ENCODE assay signal across 28 cellular contexts in genomic region chr12:18432211-18432610, GRCh38.
"Had no signal": no experiment of that assay in that cellular context is flagged by ENCODE, and none has a peak within 500 bp of the region (broad histone marks: within the 10 kb centered on the region; RNA-seq: fewer than 3 reads in every experiment).

No MANE protein-coding gene starts in this region.

- H3K9me3 Mint-ChIP-seq: activated naive CD8-positive, alpha-beta T cell treated with anti-CD3 and anti-CD28 coated beads, Interleukin-2, amount 10 ng/mL, durations not matched to agents 7 days and 5 days; activated T-helper 1 cell treated with anti-CD3 and anti-CD28 coated beads, Interleukin-12 subunit alpha, Interleukin-12 subunit beta, Interleukin-2, Interleukin-4 antibody, amounts not matched to agents 30 ng/mL and 10 ng/mL and 1 ng/mL, durations not matched to agents 14 hours and 24 hours and 36 hours; activated T-helper 2 cell treated with anti-CD3 and anti-CD28 coated beads, Interferon-gamma antibody, Interleukin-2, Interleukin-4, amounts not matched to agents 10 μg/mL and 5 μg/mL and 100 μg/mL, durations not matched to agents 14 hours and 24 hours and 36 hours; T-helper 2 cell treated with Interferon-gamma antibody and Interleukin-4, amounts not matched to agents 5 μg/mL and 100 μg/mL, for 36 hours had no signal

- H3K27ac Mint-ChIP-seq: activated B cell treated with CpG ODN at 0.5 μM for 24 hours; activated CD8-positive, alpha-beta T cell treated with anti-CD3 and anti-CD28 coated beads for 36 hours; activated naive CD4-positive, alpha-beta T cell treated with anti-CD3 and anti-CD28 coated beads, Interleukin-2, amount 10 ng/mL, durations not matched to agents 7 days and 5 days; activated naive CD4-positive, alpha-beta T cell treated with anti-CD3 and anti-CD28 coated beads, Interleukin-2, amount 50 U/mL, for 72 hours; activated naive CD8-positive, alpha-beta T cell treated with anti-CD3 and anti-CD28 coated beads, Interleukin-2, amount 10 ng/mL, durations not matched to agents 7 days and 5 days; activated T-helper 1 cell treated with anti-CD3 and anti-CD28 coated beads, Interleukin-12 subunit alpha, Interleukin-12 subunit beta, Interleukin-2, Interleukin-4 antibody, amounts not matched to agents 30 ng/mL and 10 ng/mL and 1 ng/mL, durations not matched to agents 14 hours and 24 hours and 36 hours; activated T-helper 2 cell treated with anti-CD3 and anti-CD28 coated beads, Interferon-gamma antibody, Interleukin-2, Interleukin-4, amounts not matched to agents 10 μg/mL and 5 μg/mL and 100 μg/mL, durations not matched to agents 14 hours and 24 hours and 36 hours; T-cell; T-helper 17 cell; T-helper 2 cell treated with Interferon-gamma antibody and Interleukin-4, amounts not matched to agents 5 μg/mL and 100 μg/mL, for 36 hours had no signal

- H3K27me3 ChIP-seq: brain microvascular endothelial cell had no signal

- H3K4me1 Mint-ChIP-seq: activated B cell treated with CpG ODN at 0.5 μM for 24 hours; activated naive CD4-positive, alpha-beta T cell treated with anti-CD3 and anti-CD28 coated beads, Interleukin-2, amount 10 ng/mL, durations not matched to agents 7 days and 5 days; activated naive CD8-positive, alpha-beta T cell treated with anti-CD3 and anti-CD28 coated beads, Interleukin-2, amount 10 ng/mL, durations not matched to agents 7 days and 5 days; T-cell; T-helper 17 cell had no signal

- DNase-seq: activated B cell treated with CpG ODN at 0.5 μM for 24 hours; activated CD4-positive, alpha-beta T cell treated with anti-CD3 and anti-CD28 coated beads for 48 hours; activated CD4-positive, alpha-beta T cell treated with anti-CD3 and anti-CD28 coated beads, Interleukin-2, amount 50 U/mL, for 1 hour; activated CD4-positive, alpha-beta T cell treated with anti-CD3 and anti-CD28 coated beads, Interleukin-2, amount 50 U/mL, for 48 hours; activated CD8-positive, alpha-beta memory T cell treated with anti-CD3 and anti-CD28 coated beads for 24 hours; activated CD8-positive, alpha-beta T cell treated with anti-CD3 and anti-CD28 coated beads for 36 hours; activated effector memory CD4-positive, alpha-beta T cell treated with anti-CD3 and anti-CD28 coated beads, Interleukin-2, amount 50 U/mL, for 16 hours; activated naive CD4-positive, alpha-beta T cell treated with anti-CD3 and anti-CD28 coated beads, Interleukin-2, amount 10 ng/mL, durations not matched to agents 7 days and 5 days; activated naive CD8-positive, alpha-beta T cell treated with anti-CD3 and anti-CD28 coated beads, Interleukin-2, amount 10 ng/mL, durations not matched to agents 7 days and 5 days; activated T-cell treated with anti-CD3 and anti-CD28 coated beads, Interleukin-2, amount 50 U/mL, for 48 hours; amniotic stem cell; anterior cingulate cortex; brain microvascular endothelial cell; caudate nucleus; cortex of kidney; dermis blood vessel endothelial cell; effector CD4-positive, alpha-beta T cell; foreskin fibroblast; head of caudate nucleus; SW 1271; T-cell; T-helper 17 cell; T1000; WERI-Rb-1 had no signal

- H3K4me3 Mint-ChIP-seq: activated B cell treated with CpG ODN at 0.5 μM for 24 hours; activated CD8-positive, alpha-beta T cell treated with anti-CD3 and anti-CD28 coated beads for 36 hours; activated naive CD4-positive, alpha-beta T cell treated with anti-CD3 and anti-CD28 coated beads, Interleukin-2, amount 10 ng/mL, durations not matched to agents 7 days and 5 days; activated naive CD8-positive, alpha-beta T cell treated with anti-CD3 and anti-CD28 coated beads, Interleukin-2, amount 10 ng/mL, durations not matched to agents 7 days and 5 days; activated T-helper 1 cell treated with anti-CD3 and anti-CD28 coated beads, Interleukin-12 subunit alpha, Interleukin-12 subunit beta, Interleukin-2, Interleukin-4 antibody, amounts not matched to agents 30 ng/mL and 10 ng/mL and 1 ng/mL, durations not matched to agents 14 hours and 24 hours and 36 hours; T-cell; T-helper 17 cell; T-helper 2 cell treated with Interferon-gamma antibody and Interleukin-4, amounts not matched to agents 5 μg/mL and 100 μg/mL, for 36 hours had no signal

- H3K27ac ChIP-seq: brain microvascular endothelial cell, WERI-Rb-1 had no signal

- H3K27me3 Mint-ChIP-seq: activated B cell treated with CpG ODN at 0.5 μM for 24 hours; activated CD8-positive, alpha-beta T cell treated with anti-CD3 and anti-CD28 coated beads for 36 hours; activated naive CD4-positive, alpha-beta T cell treated with anti-CD3 and anti-CD28 coated beads, Interleukin-2, amount 10 ng/mL, durations not matched to agents 7 days and 5 days; T-cell; T-helper 17 cell had no signal

- H3K36me3 ChIP-seq: brain microvascular endothelial cell, WERI-Rb-1 had no signal

- H3K36me3 Mint-ChIP-seq: activated naive CD4-positive, alpha-beta T cell treated with anti-CD3 and anti-CD28 coated beads, Interleukin-2, amount 10 ng/mL, durations not matched to agents 7 days and 5 days; activated naive CD4-positive, alpha-beta T cell treated with anti-CD3 and anti-CD28 coated beads, Interleukin-2, amount 50 U/mL, for 72 hours; activated naive CD8-positive, alpha-beta T cell treated with anti-CD3 and anti-CD28 coated beads, Interleukin-2, amount 10 ng/mL, durations not matched to agents 7 days and 5 days; T-cell had no signal
